ENCODE assay signal across 19 cellular contexts in the genomic region with DNA sequence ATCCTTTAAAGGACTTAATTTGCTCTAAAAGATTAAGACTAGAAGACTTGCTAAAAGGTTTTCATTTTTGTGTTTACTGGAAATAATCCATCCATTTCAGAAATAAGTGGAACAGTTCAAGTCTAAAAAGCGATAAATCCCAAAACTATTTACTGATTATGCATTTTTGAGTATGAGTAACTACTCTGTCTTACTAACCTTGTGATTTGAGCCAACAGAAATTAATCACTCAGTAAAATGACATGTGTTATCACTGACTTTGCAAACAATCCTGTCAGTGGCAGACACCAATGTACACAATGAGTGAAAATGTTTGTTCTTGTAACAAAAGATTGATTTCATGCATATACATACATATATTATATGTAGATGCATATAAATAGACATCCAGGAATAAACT.
DNase-seq lines count a peak whose midpoint lies in the region; ATAC-seq and TF ChIP-seq lines count a peak whose summit lies in the region.
"Had no signal": no experiment of that assay in that cellular context is flagged by ENCODE, and none has a peak within 500 bp of the region (broad histone marks: within the 10 kb centered on the region; RNA-seq: fewer than 3 reads in every experiment).

No MANE protein-coding gene starts in this region.

- TF ChIP-seq CTCF in osteoblast (IDR thresholded peaks at IDR 0.05; ENCODE audit: extremely low read depth, low read depth, low read length): no peak
- no peak for TF ChIP-seq CTCF in GM23338 (conservative IDR thresholded peaks at IDR 0.05; ENCODE audit: low read depth in 2 of 2)
- TF ChIP-seq CTCF in MM.1S (IDR thresholded peaks at IDR 0.05; ENCODE audit: low read length): no peak

- H3K9me2 ChIP-seq in GM23338 (ENCODE audit: insufficient read depth): no peaks in the 10 kb centered on the region
- H3K9me2 ChIP-seq in MM.1S (replicated peaks; ENCODE audit: insufficient read depth, low read length): no peaks in the 10 kb centered on the region

- no peak overlapping the region for H3K4me3 Mint-ChIP-seq in GM23338
- H3K4me3 Mint-ChIP-seq: activated T-helper 17 cell treated with anti-CD3 and anti-CD28 coated beads, Interleukin-2, amount 50 U/mL, for 72 hours; CD4-positive, CD25-positive, alpha-beta regulatory T cell; effector memory CD8-positive, alpha-beta T cell; naive thymus-derived CD8-positive, alpha-beta T cell had no signal

- H3K9me3 Mint-ChIP-seq in GM23338: no peaks in the 10 kb centered on the region
- H3K9me3 Mint-ChIP-seq: activated T-helper 17 cell treated with anti-CD3 and anti-CD28 coated beads, Interleukin-2, amount 50 U/mL, for 72 hours; CD4-positive, CD25-positive, alpha-beta regulatory T cell; effector memory CD8-positive, alpha-beta T cell; naive thymus-derived CD8-positive, alpha-beta T cell had no signal

- DNase-seq in EH (ENCODE audit: low read depth) (peak; percentile 52), NCI-H460 (ENCODE audit: extremely low read depth, low read depth) (peak; percentile 15), osteoblast (ENCODE audit: insufficient read length, low spot score, missing footprints) (no peak), GM23338 (ENCODE audit: low spot score) (no peak), NCI-H2196 treated with DMSO at 0.1 percent for 48 hours (lab: John Stamatoyannopoulos, UW; ENCODE audit: unreplicated experiment) (no peak), MM.1S (no peak), cerebellum (ENCODE audit: low spot score) (no peak)
- DNase-seq: activated CD4-positive, alpha-beta T cell treated with anti-CD3 and anti-CD28 coated beads for 48 hours; CD4-positive, CD25-positive, alpha-beta regulatory T cell; effector memory CD8-positive, alpha-beta T cell; GDM1; Kasumi-1; naive thymus-derived CD8-positive, alpha-beta T cell; NCI-H2107; retina; stimulated activated naive CD8-positive, alpha-beta T cell treated with anti-CD3 and anti-CD28 coated beads, Interleukin-15, Interleukin-2, amounts not matched to agents 100 U/mL and 50 U/mL, for 24 hours; T-helper 2 cell had no signal

- H2AFZ ChIP-seq in osteoblast (ENCODE audit: low read length) (no peak overlapping the region), GM23338 (no peak overlapping the region), MM.1S (ENCODE audit: low read length) (no peak overlapping the region)

- H3K27ac Mint-ChIP-seq in GM23338: no peak overlapping the region
- H3K27ac Mint-ChIP-seq: activated T-helper 17 cell treated with anti-CD3 and anti-CD28 coated beads, Interleukin-2, amount 50 U/mL, for 72 hours; CD4-positive, CD25-positive, alpha-beta regulatory T cell; effector memory CD8-positive, alpha-beta T cell; naive thymus-derived CD8-positive, alpha-beta T cell had no signal

- H3K27me3 ChIP-seq in endocrine pancreas (ENCODE audit: control insufficient read depth, insufficient read depth, low read length): no peaks in the 10 kb centered on the region
- H3K27me3 ChIP-seq in osteoblast (ENCODE audit: insufficient read depth, low read length): no peaks in the 10 kb centered on the region
- H3K27me3 ChIP-seq in GM23338 (ENCODE audit: insufficient read depth): no peaks in the 10 kb centered on the region
- H3K27me3 ChIP-seq in MM.1S (replicated peaks; ENCODE audit: insufficient read depth, low read length): no peaks in the 10 kb centered on the region

- H3K4me3 ChIP-seq in endocrine pancreas (ENCODE audit: control insufficient read depth, insufficient read depth, low read length) (peak overlapping the region; percentile 42), osteoblast (ENCODE audit: insufficient read depth, low read length) (no peak overlapping the region), GM23338 (no peak overlapping the region), MM.1S (ENCODE audit: low read length) (no peak overlapping the region)

- H4K20me1 ChIP-seq in osteoblast (ENCODE audit: insufficient read depth, low read length) (no peaks in the 10 kb centered on the region), GM23338 (replicated peaks; ENCODE audit: insufficient read depth) (no peaks in the 10 kb centered on the region), MM.1S (ENCODE audit: insufficient read depth, low read length) (no peaks in the 10 kb centered on the region)

- no peaks in the 10 kb centered on the region for H3K36me3 Mint-ChIP-seq in GM23338 (ENCODE audit: low read depth)

- peaks cover 12% of the 10 kb centered on the region for H3K4me1 ChIP-seq in endocrine pancreas (ENCODE audit: control insufficient read depth, insufficient read depth, low read length)
- H3K4me1 ChIP-seq in osteoblast (ENCODE audit: insufficient read depth, low read length): peaks cover 4% of the 10 kb centered on the region
- H3K4me1 ChIP-seq in GM23338 (ENCODE audit: insufficient read depth): no peaks in the 10 kb centered on the region
- peaks cover 18% of the 10 kb centered on the region for H3K4me1 ChIP-seq in MM.1S (ENCODE audit: low read length)

- no peaks in the 10 kb centered on the region for H3K4me1 Mint-ChIP-seq in GM23338
- H3K4me1 Mint-ChIP-seq: activated T-helper 17 cell treated with anti-CD3 and anti-CD28 coated beads, Interleukin-2, amount 50 U/mL, for 72 hours; naive thymus-derived CD8-positive, alpha-beta T cell had no signal

- H3K9me3 ChIP-seq in endocrine pancreas (ENCODE audit: control insufficient read depth, low read length) (no peaks in the 10 kb centered on the region), osteoblast (ENCODE audit: low read depth, low read length) (no peaks in the 10 kb centered on the region), MM.1S (replicated peaks; ENCODE audit: insufficient read depth, low read length) (no peaks in the 10 kb centered on the region)

- H3K9ac ChIP-seq in endocrine pancreas (ENCODE audit: control insufficient read depth, insufficient read depth, low read length): no peak overlapping the region
- H3K9ac ChIP-seq in MM.1S (ENCODE audit: low read length): no peak overlapping the region

- ATAC-seq in GM23338: no peak
- ATAC-seq: activated T-helper 17 cell treated with anti-CD3 and anti-CD28 coated beads, Interleukin-2, amount 50 U/mL, for 72 hours; effector memory CD8-positive, alpha-beta T cell; naive thymus-derived CD8-positive, alpha-beta T cell; stimulated activated naive CD8-positive, alpha-beta T cell treated with anti-CD3 and anti-CD28 coated beads, Interleukin-15, Interleukin-2, amounts not matched to agents 100 U/mL and 50 U/mL, for 24 hours had no signal

- peak overlapping the region; percentile 39 for H3K4me2 ChIP-seq in osteoblast (ENCODE audit: insufficient read depth, low read length)
- no peak overlapping the region for H3K4me2 ChIP-seq in GM23338
- no peak overlapping the region for H3K4me2 ChIP-seq in MM.1S (ENCODE audit: low read depth, low read length)

- no peak overlapping the region for H3K27ac ChIP-seq in osteoblast (ENCODE audit: low read depth, low read length)
- H3K27ac ChIP-seq in GM23338 (ENCODE audit: low read depth): no peak overlapping the region
- H3K27ac ChIP-seq in MM.1S (ENCODE audit: low read length): no peak overlapping the region

- no peaks in the 10 kb centered on the region for H3K27me3 Mint-ChIP-seq in GM23338 (ENCODE audit: insufficient read depth, low read depth, poor library complexity)
- H3K27me3 Mint-ChIP-seq: activated T-helper 17 cell treated with anti-CD3 and anti-CD28 coated beads, Interleukin-2, amount 50 U/mL, for 72 hours; CD4-positive, CD25-positive, alpha-beta regulatory T cell; effector memory CD8-positive, alpha-beta T cell; naive thymus-derived CD8-positive, alpha-beta T cell had no signal

- H3K79me2 ChIP-seq in osteoblast (ENCODE audit: insufficient read depth, low read length) (no peaks in the 10 kb centered on the region), GM23338 (replicated peaks; ENCODE audit: insufficient read depth) (no peaks in the 10 kb centered on the region), MM.1S (ENCODE audit: low read length) (no peaks in the 10 kb centered on the region)

- no peaks in the 10 kb centered on the region for H3F3A ChIP-seq in GM23338 (replicated peaks; ENCODE audit: low read depth)
- no peaks in the 10 kb centered on the region for H3F3A ChIP-seq in MM.1S (ENCODE audit: insufficient read depth, low read length)

- H3K36me3 ChIP-seq in endocrine pancreas (ENCODE audit: control insufficient read depth, insufficient read depth, low read length): no peaks in the 10 kb centered on the region
- H3K36me3 ChIP-seq in osteoblast (ENCODE audit: insufficient read depth, low read length): no peaks in the 10 kb centered on the region
- no peaks in the 10 kb centered on the region for H3K36me3 ChIP-seq in GM23338 (ENCODE audit: insufficient read depth)
- no peaks in the 10 kb centered on the region; the same call in 1 of the 2 replicates for H3K36me3 ChIP-seq in MM.1S (replicated peaks; ENCODE audit: insufficient read depth, low read length)

Comparison
In these comparisons a context has a peak if more than half of its experiments do, and no peak if none do; other contexts are left out.
1. DNase-seq: peak in EH (single experiment) and NCI-H460 (single experiment); none in osteoblast (single experiment), GM23338 (single experiment), NCI-H2196 treated with DMSO at 0.1 percent for 48 hours (single experiment), MM.1S (single experiment) and cerebellum (single experiment).